In the genomic region with DNA sequence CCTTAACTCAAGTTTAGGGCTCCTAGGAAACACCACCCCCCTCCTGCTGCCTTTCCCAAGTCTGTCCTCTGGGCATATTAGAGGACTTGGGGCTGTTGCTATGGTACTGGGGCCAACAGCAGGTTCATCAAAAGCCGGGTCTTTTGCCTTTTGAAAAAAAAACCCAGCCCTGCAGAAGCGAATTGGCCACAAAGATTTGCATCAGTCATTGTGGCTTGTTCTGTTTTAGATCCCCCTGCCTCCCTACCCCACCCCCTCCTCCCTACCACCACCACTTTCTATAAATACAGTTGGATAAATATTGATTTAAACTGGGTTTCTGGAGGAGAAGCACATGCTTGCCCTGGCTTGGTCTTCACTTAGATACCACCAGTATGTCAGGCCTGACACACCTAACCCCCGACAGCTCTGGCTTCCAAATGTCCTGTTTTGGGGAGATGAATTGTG, we compare ENCODE assay signal across 1 cellular context.
TF ChIP-seq lines count a peak whose summit lies in the region.

No MANE protein-coding gene starts in this region.

TF ChIP-seq in K562, 482 proteins besides CTCF, POLR2A, EP300 and RAD21 (continued from another document):
- TF ChIP-seq, protein P1, sequence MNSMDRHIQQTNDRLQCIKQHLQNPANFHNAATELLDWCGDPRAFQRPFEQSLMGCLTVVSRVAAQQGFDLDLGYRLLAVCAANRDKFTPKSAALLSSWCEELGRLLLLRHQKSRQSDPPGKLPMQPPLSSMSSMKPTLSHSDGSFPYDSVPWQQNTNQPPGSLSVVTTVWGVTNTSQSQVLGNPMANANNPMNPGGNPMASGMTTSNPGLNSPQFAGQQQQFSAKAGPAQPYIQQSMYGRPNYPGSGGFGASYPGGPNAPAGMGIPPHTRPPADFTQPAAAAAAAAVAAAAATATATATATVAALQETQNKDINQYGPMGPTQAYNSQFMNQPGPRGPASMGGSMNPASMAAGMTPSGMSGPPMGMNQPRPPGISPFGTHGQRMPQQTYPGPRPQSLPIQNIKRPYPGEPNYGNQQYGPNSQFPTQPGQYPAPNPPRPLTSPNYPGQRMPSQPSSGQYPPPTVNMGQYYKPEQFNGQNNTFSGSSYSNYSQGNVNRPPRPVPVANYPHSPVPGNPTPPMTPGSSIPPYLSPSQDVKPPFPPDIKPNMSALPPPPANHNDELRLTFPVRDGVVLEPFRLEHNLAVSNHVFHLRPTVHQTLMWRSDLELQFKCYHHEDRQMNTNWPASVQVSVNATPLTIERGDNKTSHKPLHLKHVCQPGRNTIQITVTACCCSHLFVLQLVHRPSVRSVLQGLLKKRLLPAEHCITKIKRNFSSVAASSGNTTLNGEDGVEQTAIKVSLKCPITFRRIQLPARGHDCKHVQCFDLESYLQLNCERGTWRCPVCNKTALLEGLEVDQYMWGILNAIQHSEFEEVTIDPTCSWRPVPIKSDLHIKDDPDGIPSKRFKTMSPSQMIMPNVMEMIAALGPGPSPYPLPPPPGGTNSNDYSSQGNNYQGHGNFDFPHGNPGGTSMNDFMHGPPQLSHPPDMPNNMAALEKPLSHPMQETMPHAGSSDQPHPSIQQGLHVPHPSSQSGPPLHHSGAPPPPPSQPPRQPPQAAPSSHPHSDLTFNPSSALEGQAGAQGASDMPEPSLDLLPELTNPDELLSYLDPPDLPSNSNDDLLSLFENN (IDR thresholded peaks at IDR 0.05; ENCODE audit: low read depth in 2 of 2, low read length in 2 of 2): no peak
- TF ChIP-seq, protein P2, sequence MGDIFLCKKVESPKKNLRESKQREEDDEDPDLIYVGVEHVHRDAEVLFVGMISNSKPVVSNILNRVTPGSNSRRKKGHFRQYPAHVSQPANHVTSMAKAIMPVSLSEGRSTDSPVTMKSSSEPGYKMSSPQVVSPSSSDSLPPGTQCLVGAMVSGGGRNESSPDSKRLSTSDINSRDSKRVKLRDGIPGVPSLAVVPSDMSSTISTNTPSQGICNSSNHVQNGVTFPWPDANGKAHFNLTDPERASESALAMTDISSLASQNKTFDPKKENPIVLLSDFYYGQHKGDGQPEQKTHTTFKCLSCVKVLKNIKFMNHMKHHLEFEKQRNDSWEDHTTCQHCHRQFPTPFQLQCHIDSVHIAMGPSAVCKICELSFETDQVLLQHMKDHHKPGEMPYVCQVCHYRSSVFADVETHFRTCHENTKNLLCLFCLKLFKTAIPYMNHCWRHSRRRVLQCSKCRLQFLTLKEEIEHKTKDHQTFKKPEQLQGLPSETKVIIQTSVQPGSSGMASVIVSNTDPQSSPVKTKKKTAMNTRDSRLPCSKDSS (IDR thresholded peaks at IDR 0.05; ENCODE audit: low read depth, partially characterized antibody): no peak
- no peak for TF ChIP-seq SNRNP70 (optimal IDR thresholded peaks at IDR 0.05; ENCODE audit: low read depth, low read length)
- TF ChIP-seq, protein P3, sequence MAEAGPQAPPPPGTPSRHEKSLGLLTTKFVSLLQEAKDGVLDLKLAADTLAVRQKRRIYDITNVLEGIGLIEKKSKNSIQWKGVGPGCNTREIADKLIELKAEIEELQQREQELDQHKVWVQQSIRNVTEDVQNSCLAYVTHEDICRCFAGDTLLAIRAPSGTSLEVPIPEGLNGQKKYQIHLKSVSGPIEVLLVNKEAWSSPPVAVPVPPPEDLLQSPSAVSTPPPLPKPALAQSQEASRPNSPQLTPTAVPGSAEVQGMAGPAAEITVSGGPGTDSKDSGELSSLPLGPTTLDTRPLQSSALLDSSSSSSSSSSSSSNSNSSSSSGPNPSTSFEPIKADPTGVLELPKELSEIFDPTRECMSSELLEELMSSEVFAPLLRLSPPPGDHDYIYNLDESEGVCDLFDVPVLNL (CRISPR knock-in tag; IDR thresholded peaks at IDR 0.05; ENCODE audit: low read depth): no peak
- no peak for TF ChIP-seq EP400 (IDR thresholded peaks at IDR 0.05)
- TF ChIP-seq, protein P4, sequence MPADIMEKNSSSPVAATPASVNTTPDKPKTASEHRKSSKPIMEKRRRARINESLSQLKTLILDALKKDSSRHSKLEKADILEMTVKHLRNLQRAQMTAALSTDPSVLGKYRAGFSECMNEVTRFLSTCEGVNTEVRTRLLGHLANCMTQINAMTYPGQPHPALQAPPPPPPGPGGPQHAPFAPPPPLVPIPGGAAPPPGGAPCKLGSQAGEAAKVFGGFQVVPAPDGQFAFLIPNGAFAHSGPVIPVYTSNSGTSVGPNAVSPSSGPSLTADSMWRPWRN (IDR thresholded peaks at IDR 0.05; ENCODE audit: low read depth): no peak
